Comparison of ENCODE assay signal across 8 cellular contexts in genomic region chr19:639251-640155, GRCh38. TPM values are rescaled to one million over a fixed set of nuclear protein-coding genes. Genes with fewer than 3 reads are reported as not detected.
DNase-seq lines count a peak whose midpoint lies in the region; ATAC-seq and TF ChIP-seq lines count a peak whose summit lies in the region.

Gene FGF22, plus strand, starts transcription at chr19:639879. Its CDS starts 47 bp downstream, at chr19:639926.

- H3K27ac Mint-ChIP-seq in CD4-positive, alpha-beta memory T cell: peak within 1 kb of the TSS; percentile 89 to 95 (median 94)
- peak within 1 kb of the TSS; percentile 67 for H3K27ac Mint-ChIP-seq in T-helper 2 cell treated with Interferon-gamma antibody and Interleukin-4, amounts not matched to agents 5 μg/mL and 100 μg/mL, for 36 hours
- H3K27ac Mint-ChIP-seq in type B pancreatic cell: peak within 1 kb of the TSS; percentile 50

- peaks cover 0 to 1% of the 10 kb centered on the region in 2 donors for H3K36me3 Mint-ChIP-seq in CD4-positive, alpha-beta memory T cell
- H3K36me3 Mint-ChIP-seq in T-helper 2 cell treated with Interferon-gamma antibody and Interleukin-4, amounts not matched to agents 5 μg/mL and 100 μg/mL, for 36 hours (ENCODE audit: low read depth): no peaks in the 10 kb centered on the region
- no peaks in the 10 kb centered on the region for H3K36me3 Mint-ChIP-seq in type B pancreatic cell

- peak within 1 kb of the TSS; percentile 15 for H3K27ac ChIP-seq in CD4-positive, alpha-beta memory T cell (ENCODE audit: low read depth, low read length)
- H3K27ac ChIP-seq in right atrium auricular region: peak within 1 kb of the TSS in 1 of 2 donors; percentile 22
- H3K27ac ChIP-seq in psoas muscle: no peak within 1 kb of the TSS

- H3K4me3 Mint-ChIP-seq in CD4-positive, alpha-beta memory T cell: peak within 1 kb of the TSS; percentile 83 to 93 (median 88)
- H3K4me3 Mint-ChIP-seq in T-helper 2 cell treated with Interferon-gamma antibody and Interleukin-4, amounts not matched to agents 5 μg/mL and 100 μg/mL, for 36 hours: peak within 1 kb of the TSS; percentile 82
- H3K4me3 Mint-ChIP-seq in type B pancreatic cell: peak within 1 kb of the TSS; percentile 83

- TF ChIP-seq POLR2A in NB4 (IDR thresholded peaks at IDR 0.05; ENCODE audit: extremely low read depth, insufficient read length): no peak

- no peaks in the 10 kb centered on the region for H3K9me3 ChIP-seq in CD4-positive, alpha-beta memory T cell (ENCODE audit: control insufficient read depth in 1 of 2, low read length in 2 of 2)
- H3K9me3 ChIP-seq in right atrium auricular region: no peaks in the 10 kb centered on the region
- no peaks in the 10 kb centered on the region for H3K9me3 ChIP-seq in psoas muscle

- 4% methylated on average over 67 to 108 of the region's 108 CpGs for WGBS in psoas muscle, 3 donors

- peaks cover 4 to 15% (median 6%) of the 10 kb centered on the region in 4 donors for H3K4me1 Mint-ChIP-seq in CD4-positive, alpha-beta memory T cell
- H3K4me1 Mint-ChIP-seq in T-helper 2 cell treated with Interferon-gamma antibody and Interleukin-4, amounts not matched to agents 5 μg/mL and 100 μg/mL, for 36 hours (ENCODE audit: low read depth): peaks cover 4% of the 10 kb centered on the region
- peaks cover 4% of the 10 kb centered on the region for H3K4me1 Mint-ChIP-seq in type B pancreatic cell (ENCODE audit: unreplicated experiment)

- H3K27me3 Mint-ChIP-seq in CD4-positive, alpha-beta memory T cell: no peaks in the 10 kb centered on the region
- H3K27me3 Mint-ChIP-seq in T-helper 2 cell treated with Interferon-gamma antibody and Interleukin-4, amounts not matched to agents 5 μg/mL and 100 μg/mL, for 36 hours (ENCODE audit: low read depth): peaks cover 7% of the 10 kb centered on the region
- H3K27me3 Mint-ChIP-seq in type B pancreatic cell: peaks cover 4% of the 10 kb centered on the region

- no peaks in the 10 kb centered on the region for H3K27me3 ChIP-seq in CD4-positive, alpha-beta memory T cell (ENCODE audit: insufficient read depth, low read length)
- H3K27me3 ChIP-seq in right atrium auricular region: no peaks in the 10 kb centered on the region
- H3K27me3 ChIP-seq in psoas muscle (ENCODE audit: insufficient read depth in 3 of 3, low read length in 2 of 3): no peaks in the 10 kb centered on the region

- CTCF ChIA-PET in CD4-positive, alpha-beta memory T cell (lab: Charles Lee; ENCODE audit: partially characterized antibody): no interaction called here

- peak; percentile 91 to 95 (median 92) for DNase-seq in CD4-positive, alpha-beta memory T cell
- DNase-seq in NB4 (ENCODE audit: low read depth): peak; percentile 80
- DNase-seq in T-helper 2 cell treated with Interferon-gamma antibody and Interleukin-4, amounts not matched to agents 5 μg/mL and 100 μg/mL, for 36 hours (ENCODE audit: low spot score): peak; percentile 88
- DNase-seq in amygdala (lab: John Stamatoyannopoulos, UW): peak in 55 of 56 donors; percentile 39 to 96 (median 85)
- DNase-seq in right atrium auricular region (ENCODE audit: low spot score): peak; percentile 93
- peak; percentile 95 to 96 for DNase-seq in psoas muscle
- peak; percentile 92 for DNase-seq in type B pancreatic cell (ENCODE audit: extremely low spot score, unreplicated experiment)

- POLR2A ChIA-PET in CD4-positive, alpha-beta memory T cell (lab: Charles Lee; ENCODE audit: partially characterized antibody): interaction anchor here (0.6 to 1.6 kb wide), 4 partner anchors 9 to 629 kb away, joined by 3 to 8 read pairs (median 3); no protein-coding TSS in a partner anchor

- intact Hi-C loops in CD4-positive, alpha-beta memory T cell (cut with micrococcal nuclease): loop anchor here (2.0 to 10.0 kb wide), 2 partner anchors 21 to 125 kb away; no protein-coding TSS in a partner anchor
- intact Hi-C loops in psoas muscle (cut with DNase I): no loop called here

- peaks cover 0 to 3% (median 0%) of the 10 kb centered on the region in 8 donors for H3K9me3 Mint-ChIP-seq in CD4-positive, alpha-beta memory T cell
- no peaks in the 10 kb centered on the region for H3K9me3 Mint-ChIP-seq in T-helper 2 cell treated with Interferon-gamma antibody and Interleukin-4, amounts not matched to agents 5 μg/mL and 100 μg/mL, for 36 hours
- H3K9me3 Mint-ChIP-seq in type B pancreatic cell: no peaks in the 10 kb centered on the region

- TF ChIP-seq CTCF in NB4 (IDR thresholded peaks at IDR 0.05; ENCODE audit: low read depth, low read length) (no peak), right atrium auricular region (IDR thresholded peaks at IDR 0.05) (no peak), psoas muscle (IDR thresholded peaks at IDR 0.05) (no peak), type B pancreatic cell (conservative IDR thresholded peaks at IDR 0.05) (no peak)

- peaks cover 12% of the 10 kb centered on the region for H3K4me1 ChIP-seq in CD4-positive, alpha-beta memory T cell (ENCODE audit: insufficient read depth, low read length)
- peaks cover 0 to 15% of the 10 kb centered on the region in 2 donors for H3K4me1 ChIP-seq in right atrium auricular region
- H3K4me1 ChIP-seq in psoas muscle: peaks cover 9% of the 10 kb centered on the region

- H3K4me3 ChIP-seq in CD4-positive, alpha-beta memory T cell (ENCODE audit: low read length in 2 of 2): peak within 1 kb of the TSS; percentile 52 to 63
- H3K4me3 ChIP-seq in NB4 (ENCODE audit: low read depth, low read length) (no peak within 1 kb of the TSS), right atrium auricular region (peak within 1 kb of the TSS; percentile 29 to 56), psoas muscle (peak within 1 kb of the TSS; percentile 63)

- H3K36me3 ChIP-seq in CD4-positive, alpha-beta memory T cell (ENCODE audit: insufficient read depth, low read length): no peaks in the 10 kb centered on the region
- H3K36me3 ChIP-seq in right atrium auricular region (no peaks in the 10 kb centered on the region), psoas muscle (ENCODE audit: insufficient read depth in 1 of 2, low read depth in 1 of 2) (peaks cover 0 to under 1% of the 10 kb centered on the region in 2 donors)

- ATAC-seq in GM21717 (IDR thresholded peaks at IDR 0.05; ENCODE audit: unreplicated experiment): peak; percentile 32
- ATAC-seq in psoas muscle: peak; percentile 93 to 96 (median 96)

RNA-seq across cellular contexts. Expression of gene FGF22, which starts in this region (rescaled TPM):
- 1 to 10 TPM; 1.8 to 1.9 TPM for total RNA-seq in CD4-positive, alpha-beta memory T cell
- polyA plus RNA-seq in CD4-positive, alpha-beta memory T cell: not detected
- total RNA-seq in right atrium auricular region (under 1 TPM; 0.35 to 0.37 TPM), psoas muscle (under 1 TPM in 2 of 4 donors, not detected in 2; 0.15 to 0.26 TPM), type B pancreatic cell (ENCODE audit: low replicate concordance) (not detected in 2 replicates)
- under 1 TPM; 0.14 to 0.42 (median 0.16) TPM for polyA plus RNA-seq in psoas muscle

Comparison
In these comparisons a context has a peak if more than half of its experiments do, and no peak if none do; other contexts are left out.
1. Peak in DNase-seq and H3K4me3 ChIP-seq in right atrium auricular region; RNA of the gene not detected or under 1 TPM.
2. Peak in DNase-seq, ATAC-seq and H3K4me3 ChIP-seq in psoas muscle; RNA of the gene not detected or under 1 TPM.
3. Peak in DNase-seq in type B pancreatic cell; RNA of the gene not detected or under 1 TPM.